In the genomic region with DNA sequence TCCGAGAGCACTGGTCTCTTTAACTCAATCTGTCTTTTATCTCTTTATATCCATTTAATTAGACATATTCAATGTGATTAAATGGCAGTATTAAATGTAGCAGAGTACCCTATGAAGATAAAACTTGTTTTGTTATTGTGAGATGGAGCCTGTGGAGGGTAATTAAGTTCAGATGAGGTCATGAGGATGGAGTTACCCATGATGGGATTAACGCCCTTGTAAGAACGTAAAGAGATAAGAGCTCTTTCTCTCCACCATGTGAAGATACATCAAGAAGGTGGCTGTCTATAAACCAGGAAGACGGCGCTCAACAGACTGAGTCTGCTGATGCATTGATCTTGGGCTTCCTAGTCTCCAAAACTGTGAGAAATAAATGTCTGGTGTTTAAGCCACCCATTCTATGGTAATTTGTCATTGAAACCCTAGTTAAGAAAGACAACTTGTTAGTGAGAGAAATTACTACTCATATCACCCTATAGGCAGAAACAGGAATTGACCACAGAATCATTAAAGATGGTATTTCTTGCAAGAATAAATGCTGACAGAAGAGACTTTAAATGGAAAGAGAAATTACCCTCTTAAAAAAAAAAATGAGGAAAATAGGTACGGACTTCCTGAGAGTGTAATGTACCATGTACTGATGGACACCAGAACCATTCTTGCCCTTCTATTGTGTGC, we compare ENCODE assay signal across 13 cellular contexts.
DNase-seq lines count a peak whose midpoint lies in the region; TF ChIP-seq lines count a peak whose summit lies in the region.
"Had no signal": no experiment of that assay in that cellular context is flagged by ENCODE, and none has a peak within 500 bp of the region (broad histone marks: within the 10 kb centered on the region; RNA-seq: fewer than 3 reads in every experiment).

No MANE protein-coding gene starts in this region.

- H3K27ac ChIP-seq in AG04450 (ENCODE audit: low read depth, low read length) (no peak overlapping the region), endodermal cell (ENCODE audit: low read depth, low read length) (no peak overlapping the region), trophoblast cell (ENCODE audit: low read depth, low read length) (peak overlapping the region; percentile 9), esophagus squamous epithelium (no peak overlapping the region)

- 78 to 89% methylated on average over 3 to 6 of the region's 6 CpGs for WGBS in endodermal cell (ENCODE audit: insufficient coverage in 1 of 2, insufficient read length in 1 of 2), 2 experiments
- WGBS in trophoblast cell (ENCODE audit: extremely low coverage, insufficient coverage, insufficient read length), result no CpG with 5 or more reads among the region's 6 CpGs
- 77% methylated on average over 6 of the region's 6 CpGs for WGBS in esophagus squamous epithelium, 2 donors

- H3K4me3 ChIP-seq in AG04450 (ENCODE audit: low read depth, low read length) (no peak overlapping the region), endodermal cell (ENCODE audit: low read length) (no peak overlapping the region), trophoblast cell (ENCODE audit: low read depth, low read length) (no peak overlapping the region), esophagus squamous epithelium (no peak overlapping the region)

- no peak for TF ChIP-seq POLR2A in esophagus squamous epithelium (IDR thresholded peaks at IDR 0.05)

- CTCF ChIA-PET in AG04450 (lab: Charles Lee), result interaction anchor here (0.5 kb wide), 1 partner anchor 12 kb away, joined by 3 read pairs; no protein-coding TSS in a partner anchor

- POLR2A ChIA-PET in AG04450 (lab: Yijun Ruan, JAX), result no interaction called here

- H2BK120ac ChIP-seq in trophoblast cell (ENCODE audit: insufficient read depth, low read length, poor library complexity), result no peak overlapping the region

- H3K18ac ChIP-seq in trophoblast cell (ENCODE audit: low read length), result no peak overlapping the region

- peaks cover 11% of the 10 kb centered on the region for H3K4me1 Mint-ChIP-seq in endodermal cell
- H3K4me1 Mint-ChIP-seq: CD14-positive monocyte, IgD-negative memory B cell had no signal

- no peak overlapping the region for H4K8ac ChIP-seq in trophoblast cell (ENCODE audit: low read depth, low read length)

- no peak overlapping the region for H3K27ac Mint-ChIP-seq in endodermal cell
- H3K27ac Mint-ChIP-seq: CD14-positive monocyte, IgD-negative memory B cell had no signal

- intact Hi-C loops in esophagus squamous epithelium (cut with DNase I), result no loop called here

- H3K9me3 ChIP-seq in AG04450 (ENCODE audit: control insufficient read depth, insufficient read depth, low read length) (no peaks in the 10 kb centered on the region), endodermal cell (ENCODE audit: control insufficient read depth, low read length) (no peaks in the 10 kb centered on the region), trophoblast cell (ENCODE audit: insufficient read depth, low read depth, low read length) (no peaks in the 10 kb centered on the region), esophagus squamous epithelium (no peaks in the 10 kb centered on the region)

- H4K12ac ChIP-seq in trophoblast cell (ENCODE audit: low read depth, low read length), result no peak overlapping the region

- H3K9me3 Mint-ChIP-seq in endodermal cell, result no peaks in the 10 kb centered on the region

- H3K9ac ChIP-seq in endodermal cell (ENCODE audit: extremely low read depth, low read length, poor library complexity, severe bottlenecking), result no peak overlapping the region
- no peak overlapping the region for H3K9ac ChIP-seq in trophoblast cell (ENCODE audit: low read length)

- no peak overlapping the region for H2AFZ ChIP-seq in trophoblast cell (ENCODE audit: insufficient read depth, low read length, poor library complexity)

- no peaks in the 10 kb centered on the region for H3K79me2 ChIP-seq in trophoblast cell (ENCODE audit: control insufficient read depth, insufficient read depth, low read length, poor library complexity)

- TF ChIP-seq CTCF in AG04450 (IDR thresholded peaks at IDR 0.05; ENCODE audit: low read depth, low read length) (0 out of 2 replicates have a peak, but pooled peaks have one; percentile 8), endodermal cell (conservative IDR thresholded peaks at IDR 0.05) (peak; percentile 53), esophagus squamous epithelium (IDR thresholded peaks at IDR 0.05) (no peak)

- H3K36me3 Mint-ChIP-seq in endodermal cell (ENCODE audit: low read depth), result no peaks in the 10 kb centered on the region
- H3K36me3 Mint-ChIP-seq: CD14-positive monocyte, IgD-negative memory B cell had no signal

- no peak overlapping the region for H3K4me2 ChIP-seq in trophoblast cell (ENCODE audit: low read length)

- no peak overlapping the region for H3K4ac ChIP-seq in trophoblast cell (ENCODE audit: low read depth, low read length)

- H3K36me3 ChIP-seq in endodermal cell (ENCODE audit: control insufficient read depth, insufficient read depth, low read length), result no peaks in the 10 kb centered on the region
- H3K36me3 ChIP-seq in trophoblast cell (ENCODE audit: control insufficient read depth in 1 of 2, insufficient read depth in 2 of 2, low read length in 2 of 2), result no peaks in the 10 kb centered on the region
- no peaks in the 10 kb centered on the region for H3K36me3 ChIP-seq in esophagus squamous epithelium

- H3K79me1 ChIP-seq in trophoblast cell (ENCODE audit: low read length), result no peaks in the 10 kb centered on the region

- DNase-seq in AG04450 (ENCODE audit: low read depth, low spot score), result no peak
- DNase-seq in NCI-H82 treated with DMSO at 0.1 percent for 48 hours (lab: John Stamatoyannopoulos, UW; ENCODE audit: unreplicated experiment), result peak; percentile 94
- no peak for DNase-seq in endodermal cell
- no peak for DNase-seq in trophoblast cell
- DNase-seq in esophagus squamous epithelium (lab: John Stamatoyannopoulos, UW), result no peak
- no peak for DNase-seq in glomerular visceral epithelial cell (ENCODE audit: extremely low spot score)
- no peak for DNase-seq in stimulated activated CD4-positive, alpha-beta T cell treated with anti-CD3 and anti-CD28 coated beads, Interleukin-4, amount 100 ng/mL, for 24 hours
- DNase-seq in AG20443 (ENCODE audit: low spot score), result no peak
- DNase-seq: NCI-H1436 treated with DMSO at 0.1 percent for 48 hours, NCI-H345, NCI-H526 treated with DMSO at 0.1 percent for 48 hours had no signal

- H3K27me3 ChIP-seq in AG04450 (ENCODE audit: control insufficient read depth, insufficient read depth, low read length), result no peaks in the 10 kb centered on the region
- H3K27me3 ChIP-seq in endodermal cell (ENCODE audit: control insufficient read depth, insufficient read depth, low read length, poor library complexity, severe bottlenecking), result no peaks in the 10 kb centered on the region
- no peaks in the 10 kb centered on the region for H3K27me3 ChIP-seq in trophoblast cell (ENCODE audit: insufficient read depth, low read length)
- no peaks in the 10 kb centered on the region for H3K27me3 ChIP-seq in esophagus squamous epithelium

- H3K4me3 Mint-ChIP-seq in endodermal cell, result no peak overlapping the region
- H3K4me3 Mint-ChIP-seq: CD14-positive monocyte, IgD-negative memory B cell had no signal

- H3K23ac ChIP-seq in trophoblast cell (ENCODE audit: low read length), result no peak overlapping the region

- no peaks in the 10 kb centered on the region for H3K27me3 Mint-ChIP-seq in endodermal cell (ENCODE audit: insufficient read depth)
- H3K27me3 Mint-ChIP-seq: IgD-negative memory B cell had no signal

- H2BK5ac ChIP-seq in trophoblast cell (ENCODE audit: low read depth, low read length, poor library complexity), result no peak overlapping the region

- H3K4me1 ChIP-seq in endodermal cell (ENCODE audit: control insufficient read depth, insufficient read depth, low read length) (no peaks in the 10 kb centered on the region), trophoblast cell (ENCODE audit: control insufficient read depth in 1 of 2, insufficient read depth in 2 of 2, low read length in 2 of 2) (peaks cover 0 to 7% of the 10 kb centered on the region in 2 experiments), esophagus squamous epithelium (no peaks in the 10 kb centered on the region)

- H2BK12ac ChIP-seq in trophoblast cell (ENCODE audit: low read length), result no peak overlapping the region

- H3K14ac ChIP-seq in trophoblast cell (ENCODE audit: low read length), result no peak overlapping the region

- no peak overlapping the region for H2AK5ac ChIP-seq in trophoblast cell (ENCODE audit: low read length)

- H4K91ac ChIP-seq in trophoblast cell (ENCODE audit: low read depth, low read length), result no peak overlapping the region

Comparison
In these comparisons a context has a peak if more than half of its experiments do, and no peak if none do; other contexts are left out.
1. CTCF ChIP-seq: peak in AG04450 (single experiment) and endodermal cell (single experiment); none in esophagus squamous epithelium (0 of 6).